Comparison of ENCODE assay signal across 8 cellular contexts in the genomic region with DNA sequence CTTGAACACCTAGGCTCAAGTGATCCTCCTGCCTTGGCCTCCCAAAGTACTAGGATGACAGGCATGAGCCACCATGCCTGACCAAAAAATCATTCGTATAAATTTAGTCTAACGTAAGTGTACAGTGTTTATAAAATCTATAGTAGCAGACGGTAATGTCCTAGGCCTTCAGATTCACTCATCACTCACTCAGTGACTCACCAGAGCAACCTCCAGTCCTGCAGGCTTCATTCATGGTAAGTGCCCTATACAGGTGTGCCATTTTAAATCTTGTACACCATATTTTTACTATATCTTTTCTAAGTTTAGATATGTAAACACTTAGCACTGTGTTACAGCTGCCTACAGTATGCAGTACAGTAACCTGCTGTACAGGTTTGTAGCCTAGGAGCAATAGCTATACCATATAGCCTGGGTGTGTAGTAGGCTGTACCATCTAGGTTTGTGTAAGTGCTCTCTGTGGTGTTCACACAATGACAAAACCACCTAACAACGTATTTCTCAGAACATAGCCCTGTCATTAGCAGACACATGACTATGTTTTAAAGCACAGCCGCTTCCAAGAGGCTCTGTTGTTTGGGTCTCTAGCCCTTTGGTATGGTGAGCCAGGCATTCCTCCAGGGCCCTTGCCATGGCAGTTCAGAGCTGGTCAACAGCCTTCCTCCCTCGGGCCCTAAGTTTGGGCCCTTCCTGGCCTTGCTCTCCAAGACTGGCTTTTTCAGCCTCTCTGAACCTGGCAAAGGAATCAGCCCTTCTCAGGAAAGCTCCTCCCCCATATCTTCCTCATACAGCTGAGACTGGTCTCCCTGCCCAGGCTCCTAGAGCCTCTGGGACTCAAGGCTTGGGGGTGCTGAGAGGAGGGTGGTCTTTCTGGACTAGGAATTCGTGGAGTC. TPM values are rescaled to one million over a fixed set of nuclear protein-coding genes. Genes with fewer than 3 reads are reported as not detected.
DNase-seq lines count a peak whose midpoint lies in the region; ATAC-seq, FAIRE-seq and TF ChIP-seq lines count a peak whose summit lies in the region.
"Had no signal": no experiment of that assay in that cellular context is flagged by ENCODE, and none has a peak within 500 bp of the region (broad histone marks: within the 10 kb centered on the region; RNA-seq: fewer than 3 reads in every experiment).

No MANE protein-coding gene starts in this region.

- H3K4me2 ChIP-seq in GM23248 (ENCODE audit: unreplicated experiment), result peak overlapping the region; percentile 31

- ATAC-seq in pancreas, result no peak
- no peak for ATAC-seq in HG02852 (IDR thresholded peaks at IDR 0.05; ENCODE audit: unreplicated experiment)
- no peak for ATAC-seq in GM18517 (IDR thresholded peaks at IDR 0.05; ENCODE audit: unreplicated experiment)

- H3K9ac ChIP-seq in GM23248, result peak overlapping the region; percentile 61

- H2AFZ ChIP-seq in GM23248, result peak overlapping the region; percentile 50

- peaks cover 18% of the 10 kb centered on the region for H3K79me2 ChIP-seq in GM23248 (ENCODE audit: insufficient read depth)

- DNase-seq in GM23248 (peak; percentile 58), pancreas (peak in 1 of 6 donors; percentile 25), NCI-H2107 (lab: John Stamatoyannopoulos, UW) (no peak)
- DNase-seq: COR-L47, T-helper 2 cell had no signal

- in situ Hi-C loops in GM23248 (cut with MboI), result no loop called here

- WGBS in GM23248 (ENCODE audit: low coverage in 1 of 2, low lambda C conversion rate in 2 of 2, missing lambda C conversion rate in 2 of 2), 2 experiments, result 44 to 51% methylated on average over 7 of the region's 7 CpGs
- 69 to 70% methylated on average over 7 of the region's 7 CpGs for WGBS in pancreas, 2 donors

- intact Hi-C loops in pancreas (cut with DNase I), result loop anchor here in 1 of 3 donors (10.0 kb wide), 2 partner anchors 58 to 82 kb away; a partner anchor contains a TSS

- H3K4me3 ChIP-seq in GM23248, result no peak overlapping the region
- no peak overlapping the region for H3K4me3 ChIP-seq in pancreas

- H3K27me3 ChIP-seq in GM23248 (replicated peaks; ENCODE audit: insufficient read depth), result no peaks in the 10 kb centered on the region
- no peaks in the 10 kb centered on the region for H3K27me3 ChIP-seq in pancreas

- no peaks in the 10 kb centered on the region for H3K9me2 ChIP-seq in GM23248 (ENCODE audit: insufficient read depth)

- H3K27ac ChIP-seq in GM23248, result peak overlapping the region; percentile 99
- H3K27ac ChIP-seq in cingulate gyrus (ENCODE audit: low read depth, low read length), result peak overlapping the region; percentile 1
- peak overlapping the region in 1 of 4 donors; percentile 19 for H3K27ac ChIP-seq in pancreas

- no peak for TF ChIP-seq CTCF in pancreas (IDR thresholded peaks at IDR 0.05)

- H3K36me3 ChIP-seq in GM23248 (ENCODE audit: low read depth), result no peaks in the 10 kb centered on the region
- no peaks in the 10 kb centered on the region for H3K36me3 ChIP-seq in pancreas

- H3F3A ChIP-seq in GM23248 (ENCODE audit: insufficient read depth), result peaks cover 26% of the 10 kb centered on the region

- H3K4me1 ChIP-seq in GM23248 (ENCODE audit: insufficient read depth) (peaks cover 56% of the 10 kb centered on the region), pancreas (peaks cover 0 to 11% (median 4%) of the 10 kb centered on the region in 3 donors)

- H3K9me3 ChIP-seq in GM23248 (ENCODE audit: low read depth), result no peaks in the 10 kb centered on the region
- no peaks in the 10 kb centered on the region for H3K9me3 ChIP-seq in pancreas

- no peaks in the 10 kb centered on the region for H4K20me1 ChIP-seq in GM23248 (ENCODE audit: insufficient read depth)

- peak; percentile 86 for FAIRE-seq in pancreas (lab: Jason Lieb, UNC)

RNA-seq across cellular contexts. Expression of a gene that starts 1.9 kb away (rescaled TPM):
- 16.9 and 19.6 TPM in 2 replicates for total RNA-seq in GM23248 (2014; rRNA removed; shearing (Covaris generic))
- 28.8 and 33.1 TPM in 2 replicates for polyA plus RNA-seq in GM23248 (2016; fragmentation: Nextera tagmentation; extraction: Ambion mirVana)
- 10 to 100 TPM; 18.3 to 63.6 (median 29.9) TPM for total RNA-seq in pancreas
- polyA plus RNA-seq in pancreas, result 10 to 100 TPM; 32.0 to 72.3 TPM

RNA-seq across cellular contexts. Expression of a gene that starts 8.2 kb away (rescaled TPM):
- not detected in 2 replicates for total RNA-seq in GM23248 (2014; rRNA removed; shearing (Covaris generic))
- polyA plus RNA-seq in GM23248 (2016; fragmentation: Nextera tagmentation; extraction: Ambion mirVana) (not detected in 2 replicates), pancreas (10 to 100 TPM; 12.4 to 41.5 TPM)
- 1 to 10 TPM in 1 of 6 donors, under 1 TPM in 2, not detected in 3; 0.56 to 1.8 (median 0.78) TPM for total RNA-seq in pancreas

RNA-seq across cellular contexts. Expression of a gene that starts 15.4 kb away (rescaled TPM):
- total RNA-seq in GM23248 (2014; rRNA removed; shearing (Covaris generic)), result 0.11 and 0.13 TPM in 2 replicates
- 0.13 and 0.51 TPM in 2 replicates for polyA plus RNA-seq in GM23248 (2016; fragmentation: Nextera tagmentation; extraction: Ambion mirVana)
- 1 to 10 TPM in 2 of 6 donors, under 1 TPM in 4; 0.14 to 2.0 (median 0.70) TPM for total RNA-seq in pancreas
- 1 to 10 TPM; 4.1 TPM for polyA plus RNA-seq in pancreas

RNA-seq across cellular contexts. Expression of a gene that starts 19.2 kb away (rescaled TPM):
- 16.6 and 19.9 TPM in 2 replicates for total RNA-seq in GM23248 (2014; rRNA removed; shearing (Covaris generic))
- 3.9 and 4.5 TPM in 2 replicates for polyA plus RNA-seq in GM23248 (2016; fragmentation: Nextera tagmentation; extraction: Ambion mirVana)
- 10 to 100 TPM in 5 of 6 donors, 1 to 10 TPM in 1; 8.1 to 16.4 (median 11.3) TPM for total RNA-seq in pancreas
- 10 to 100 TPM in 1 of 2 donors, 1 to 10 TPM in 1; 6.5 to 11.7 TPM for polyA plus RNA-seq in pancreas

RNA-seq across cellular contexts. Expression of a gene that starts 34.9 kb away (rescaled TPM):
- total RNA-seq in GM23248 (2014; rRNA removed; shearing (Covaris generic)), result 0.54 and 0.76 TPM in 2 replicates
- polyA plus RNA-seq in GM23248 (2016; fragmentation: Nextera tagmentation; extraction: Ambion mirVana) (1.1 TPM in 2 replicates), pancreas (1 to 10 TPM; 5.3 to 9.7 TPM)
- total RNA-seq in pancreas, result 10 to 100 TPM in 2 of 6 donors, 1 to 10 TPM in 3, under 1 TPM in 1; 0.94 to 23.5 (median 4.1) TPM
